Comparison of ENCODE assay signal across 13 cellular contexts in genomic region chr19:40567040-40567749, GRCh38. TPM values are rescaled to one million over a fixed set of nuclear protein-coding genes. Genes with fewer than 3 reads are reported as not detected.
A peak's percentile ranks its signal among the peaks of the same experiment; 100 is the strongest.
DNase-seq lines count a peak whose midpoint lies in the region; FAIRE-seq and TF ChIP-seq lines count a peak whose summit lies in the region.
"Had no signal": no experiment of that assay in that cellular context is flagged by ENCODE, and none has a peak within 500 bp of the region (broad histone marks: within the 10 kb centered on the region; RNA-seq: fewer than 3 reads in every experiment).

No MANE protein-coding gene starts in this region.

- H3K36me3 ChIP-seq in HUES64 (ENCODE audit: insufficient read depth, low read length) = no peaks in the 10 kb centered on the region

- peaks cover 67% of the 10 kb centered on the region for H3K27me3 ChIP-seq in HUES64 (ENCODE audit: insufficient read depth, low read length)

- H3K9me3 ChIP-seq in HUES64 (ENCODE audit: insufficient read depth, low read depth, low read length) = no peaks in the 10 kb centered on the region

- peak overlapping the region; percentile 54 for H3K4me3 ChIP-seq in HUES64 (ENCODE audit: low read length)
- H3K4me3 ChIP-seq in fibroblast of pulmonary artery (replicated peaks; ENCODE audit: low read depth, low read length) = peak overlapping the region; percentile 21
- peak overlapping the region; percentile 20 for H3K4me3 ChIP-seq in retinal pigment epithelial cell (ENCODE audit: low read length)
- H3K4me3 ChIP-seq: PC-9 had no signal

- DNase-seq in DMS53 (lab: John Stamatoyannopoulos, UW) (peak; percentile 49), DMS53 treated with DMSO at 0.1 percent for 48 hours (lab: John Stamatoyannopoulos, UW; ENCODE audit: unreplicated experiment) (no peak), fibroblast of pulmonary artery (ENCODE audit: low read depth) (no peak), retinal pigment epithelial cell (ENCODE audit: low read depth) (no peak), anterior cingulate cortex (lab: John Stamatoyannopoulos, UW) (no peak), frontal cortex (ENCODE audit: low spot score in 2 of 2) (no peak)
- DNase-seq in activated effector memory CD4-positive, alpha-beta T cell treated with anti-CD3 and anti-CD28 coated beads, Interleukin-2, amount 50 U/mL, for 16 hours = no peak
- DNase-seq: activated CD4-positive, alpha-beta T cell treated with anti-CD3 and anti-CD28 coated beads, Interleukin-2, amount 50 U/mL, for 1 hour; aorta; MV-4-11; PC-9 had no signal

- H3K4me1 ChIP-seq in HUES64 (ENCODE audit: insufficient read depth, low read length) = peaks cover 4% of the 10 kb centered on the region; the same call in 1 of the 2 replicates

- no peak for FAIRE-seq in frontal cortex (lab: Jason Lieb, UNC)

- WGBS in HUES64 = 39% methylated on average over 19 of the region's 20 CpGs

- H3K27ac ChIP-seq in HUES64 (ENCODE audit: low read depth, low read length) = no peak overlapping the region
- H3K27ac ChIP-seq: 22Rv1, PC-9 had no signal

- H3K9ac ChIP-seq in HUES64 (ENCODE audit: low read depth, low read length) = peak overlapping the region; percentile 3; the same call in 1 of the 2 replicates

- TF ChIP-seq CTCF in fibroblast of pulmonary artery (IDR thresholded peaks at IDR 0.05; ENCODE audit: low read length, missing control alignments) (no peak), retinal pigment epithelial cell (conservative IDR thresholded peaks at IDR 0.05; ENCODE audit: low read depth, low read length) (no peak)

RNA-seq across cellular contexts. Expression of gene SHKBP1, which starts 9.5 kb away (rescaled TPM):
- 48.2 TPM for polyA plus RNA-seq in HUES64 (2013, experiment 1 of 2)
- polyA plus RNA-seq in HUES64 (2013, experiment 2 of 2) = 72.7 TPM
- total RNA-seq in frontal cortex = 1.6 TPM

RNA-seq across cellular contexts. Expression of gene LTBP4, which starts 34.0 kb away (rescaled TPM):
- polyA plus RNA-seq in HUES64 (2013, experiment 1 of 2) = 46.5 TPM
- polyA plus RNA-seq in HUES64 (2013, experiment 2 of 2) = 64.4 TPM
- 25.3 TPM for total RNA-seq in frontal cortex
